Comparison of ENCODE assay signal across 22 cellular contexts in genomic region chr3:33141006-33141405, GRCh38. TPM values are rescaled to one million over a fixed set of nuclear protein-coding genes. Genes with fewer than 3 reads are reported as not detected.
DNase-seq lines count a peak whose midpoint lies in the region; ATAC-seq and TF ChIP-seq lines count a peak whose summit lies in the region.
"Had no signal": no experiment of that assay in that cellular context is flagged by ENCODE, and none has a peak within 500 bp of the region (broad histone marks: within the 10 kb centered on the region; RNA-seq: fewer than 3 reads in every experiment).

No MANE protein-coding gene starts in this region.

- no peaks in the 10 kb centered on the region for H3K27me3 Mint-ChIP-seq in activated T-helper 17 cell treated with anti-CD3 and anti-CD28 coated beads, Interleukin-2, amount 50 U/mL, for 72 hours
- H3K27me3 Mint-ChIP-seq: B cell, IgD-negative memory B cell had no signal

- H3F3A ChIP-seq in smooth muscle cell (ENCODE audit: low read depth), result peaks cover 12% of the 10 kb centered on the region

- H3K27ac Mint-ChIP-seq in activated T-helper 17 cell treated with anti-CD3 and anti-CD28 coated beads, Interleukin-2, amount 50 U/mL, for 72 hours, result peak overlapping the region; percentile 33
- H3K27ac Mint-ChIP-seq: B cell, IgD-negative memory B cell had no signal

- H3K36me3 Mint-ChIP-seq in activated T-helper 17 cell treated with anti-CD3 and anti-CD28 coated beads, Interleukin-2, amount 50 U/mL, for 72 hours (ENCODE audit: low read depth), result peaks cover 51% of the 10 kb centered on the region

- no peak for TF ChIP-seq CTCF in epithelial cell of esophagus (IDR thresholded peaks at IDR 0.05; ENCODE audit: insufficient read depth, low read depth, low read length, missing control alignments)
- no peak for TF ChIP-seq CTCF in smooth muscle cell (IDR thresholded peaks at IDR 0.05; ENCODE audit: borderline replicate concordance, insufficient read depth, poor library complexity, severe bottlenecking)

- peaks cover 5% of the 10 kb centered on the region for H3K36me3 ChIP-seq in smooth muscle cell (ENCODE audit: low read depth)

- no peak overlapping the region for H3K9ac ChIP-seq in smooth muscle cell (ENCODE audit: low read depth)
- H3K9ac ChIP-seq: KMS-11 had no signal

- peak; percentile 78 for DNase-seq in epithelial cell of esophagus (ENCODE audit: low read depth)
- DNase-seq in smooth muscle cell (lab: John Stamatoyannopoulos, UW; ENCODE audit: unreplicated experiment), result no peak
- DNase-seq in SIG-M5 (lab: John Stamatoyannopoulos, UW), result no peak
- DNase-seq in stimulated activated CD4-positive, alpha-beta T cell treated with anti-CD3 and anti-CD28 coated beads, Interleukin-4, amount 100 ng/mL, for 1 hour, result no peak
- no peak for DNase-seq in HUDEP-2 (lab: John Stamatoyannopoulos, UW; ENCODE audit: unreplicated experiment in 76 of 76)
- DNase-seq: Calu3; CD8-positive, alpha-beta memory T cell; DMS153; MM.1S; NCI-H1694; NCI-H2029 treated with DMSO at 0.1 percent for 48 hours; NCI-H446 treated with DMSO at 0.1 percent for 48 hours; NCI-H526; NCI-H82; NK-92 treated with Interleukin-12 subunit alpha and Interleukin-12 subunit beta, amount 100 ng/mL, for 24 hours; PC-3 had no signal

- peaks cover 8% of the 10 kb centered on the region for H3K4me1 ChIP-seq in smooth muscle cell (ENCODE audit: low read depth)

- H3K4me1 Mint-ChIP-seq in activated T-helper 17 cell treated with anti-CD3 and anti-CD28 coated beads, Interleukin-2, amount 50 U/mL, for 72 hours, result no peaks in the 10 kb centered on the region

- no peak for ATAC-seq in activated T-helper 17 cell treated with anti-CD3 and anti-CD28 coated beads, Interleukin-2, amount 50 U/mL, for 72 hours (replicated peaks)
- ATAC-seq in HG02884 (IDR thresholded peaks at IDR 0.05; ENCODE audit: unreplicated experiment), result no peak
- ATAC-seq: PC-3 had no signal

- H3K4me3 Mint-ChIP-seq in activated T-helper 17 cell treated with anti-CD3 and anti-CD28 coated beads, Interleukin-2, amount 50 U/mL, for 72 hours, result no peak overlapping the region
- H3K4me3 Mint-ChIP-seq: B cell; CD8-positive, alpha-beta memory T cell; IgD-negative memory B cell had no signal

- no peaks in the 10 kb centered on the region for H3K9me3 Mint-ChIP-seq in activated T-helper 17 cell treated with anti-CD3 and anti-CD28 coated beads, Interleukin-2, amount 50 U/mL, for 72 hours
- H3K9me3 Mint-ChIP-seq: CD8-positive, alpha-beta memory T cell; IgD-negative memory B cell had no signal

- peak overlapping the region; percentile 93 for H3K27ac ChIP-seq in smooth muscle cell (ENCODE audit: low read depth)
- H3K27ac ChIP-seq: C4-2B, KMS-11 had no signal

- H3K27me3 ChIP-seq in smooth muscle cell (ENCODE audit: low read depth), result no peaks in the 10 kb centered on the region

- H2AFZ ChIP-seq in smooth muscle cell (ENCODE audit: low read depth), result no peak overlapping the region

- no peaks in the 10 kb centered on the region for H3K79me2 ChIP-seq in smooth muscle cell (ENCODE audit: low read depth)

- peak overlapping the region; percentile 67 for H3K4me2 ChIP-seq in smooth muscle cell
- H3K4me2 ChIP-seq: KMS-11 had no signal

- H3K4me3 ChIP-seq in epithelial cell of esophagus (ENCODE audit: low read length) (no peak overlapping the region), smooth muscle cell (no peak overlapping the region)

- H4K20me1 ChIP-seq in smooth muscle cell (ENCODE audit: low read depth), result no peaks in the 10 kb centered on the region

- no peaks in the 10 kb centered on the region for H3K9me3 ChIP-seq in smooth muscle cell (replicated peaks; ENCODE audit: low read depth)

- WGBS in smooth muscle cell (ENCODE audit: low lambda C conversion rate), result 35% methylated on average over 3 of the region's 3 CpGs

RNA-seq across cellular contexts. Expression of gene CRTAP, which starts 27.2 kb away (rescaled TPM):
- total RNA-seq in activated T-helper 17 cell treated with anti-CD3 and anti-CD28 coated beads, Interleukin-2, amount 50 U/mL, for 72 hours, result 10 to 100 TPM; 38.2 to 60.7 TPM
- 206 and 235 TPM in 2 replicates for total RNA-seq in smooth muscle cell
- polyA plus RNA-seq in smooth muscle cell, result 147 and 195 TPM in 2 replicates

RNA-seq across cellular contexts. Expression of gene GLB1, which starts 44.1 kb away (rescaled TPM):
- 100 to 1,000 TPM in 1 of 2 donors, 10 to 100 TPM in 1; 54.5 to 121 TPM for total RNA-seq in activated T-helper 17 cell treated with anti-CD3 and anti-CD28 coated beads, Interleukin-2, amount 50 U/mL, for 72 hours
- 106 and 123 TPM in 2 replicates for total RNA-seq in smooth muscle cell
- polyA plus RNA-seq in smooth muscle cell, result 91.5 and 99.6 TPM in 2 replicates

RNA-seq across cellular contexts. Expression of gene TMPPE, which starts 44.1 kb away (rescaled TPM):
- 10 to 100 TPM in 1 of 2 donors, 1 to 10 TPM in 1; 8.8 to 12.7 TPM for total RNA-seq in activated T-helper 17 cell treated with anti-CD3 and anti-CD28 coated beads, Interleukin-2, amount 50 U/mL, for 72 hours
- 2.8 and 3.6 TPM in 2 replicates for total RNA-seq in smooth muscle cell
- polyA plus RNA-seq in smooth muscle cell, result 0.14 and 1.6 TPM in 2 replicates
